In the genomic region with DNA sequence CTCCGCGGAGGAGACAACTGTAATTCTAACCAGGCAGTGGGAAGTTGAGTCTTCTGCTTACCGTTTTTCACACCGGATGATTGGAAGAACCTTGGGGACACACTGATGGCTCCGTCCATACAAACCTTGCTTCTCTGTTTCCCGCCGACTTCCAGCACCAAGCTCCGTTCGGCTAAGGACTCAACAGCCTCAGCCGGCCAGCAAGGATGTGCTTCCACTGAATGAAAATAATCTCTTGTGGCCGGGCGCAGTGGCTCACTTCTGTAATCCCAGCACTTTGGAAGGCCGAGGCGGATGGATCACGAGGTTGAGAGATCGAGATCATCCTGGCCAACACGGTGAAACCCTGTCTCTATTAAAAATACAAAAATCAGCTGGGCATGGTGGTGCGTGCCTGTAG, we compare ENCODE assay signal across 16 cellular contexts. TPM values are rescaled to one million over a fixed set of nuclear protein-coding genes. Genes with fewer than 3 reads are reported as not detected.
DNase-seq lines count a peak whose midpoint lies in the region; ATAC-seq and TF ChIP-seq lines count a peak whose summit lies in the region.
"Had no signal": no experiment of that assay in that cellular context is flagged by ENCODE, and none has a peak within 500 bp of the region (broad histone marks: within the 10 kb centered on the region; RNA-seq: fewer than 3 reads in every experiment).

No MANE protein-coding gene starts in this region.

- ATAC-seq in GM23338 (no peak), SK-N-SH treated with all-trans-retinoic acid at 6 μM for 48 hours (no peak), HG03354 (IDR thresholded peaks at IDR 0.05; ENCODE audit: poor library complexity, severe bottlenecking, unreplicated experiment) (no peak)
- no peak for ATAC-seq in naive thymus-derived CD8-positive, alpha-beta T cell
- ATAC-seq: heart left ventricle had no signal

- peaks cover 10% of the 10 kb centered on the region for H3K36me3 ChIP-seq in CD4-positive, alpha-beta memory T cell (ENCODE audit: insufficient read depth, low read length)
- peaks cover 6% of the 10 kb centered on the region for H3K36me3 ChIP-seq in GM23338 (ENCODE audit: insufficient read depth)

- H3K4me1 ChIP-seq in CD4-positive, alpha-beta memory T cell (ENCODE audit: insufficient read depth, low read length), result peaks cover 18% of the 10 kb centered on the region
- peaks cover 3% of the 10 kb centered on the region; the same call in 1 of the 2 replicates for H3K4me1 ChIP-seq in GM23338 (ENCODE audit: insufficient read depth)

- H3K4me1 Mint-ChIP-seq in CD4-positive, alpha-beta memory T cell, result peaks cover 4 to 23% (median 11%) of the 10 kb centered on the region in 4 donors
- peaks cover 5% of the 10 kb centered on the region for H3K4me1 Mint-ChIP-seq in GM23338
- H3K4me1 Mint-ChIP-seq in activated naive CD8-positive, alpha-beta T cell (ENCODE audit: low read depth), result peaks cover 16% of the 10 kb centered on the region
- peaks cover 4 to 31% (median 14%) of the 10 kb centered on the region in 4 donors for H3K4me1 Mint-ChIP-seq in naive thymus-derived CD8-positive, alpha-beta T cell

- H3F3A ChIP-seq in GM23338 (replicated peaks; ENCODE audit: low read depth), result 0 out of 2 replicates have a peak, but pooled peaks cover 2% of the 10 kb centered on the region

- H2AFZ ChIP-seq in GM23338, result no peak overlapping the region

- H4K20me1 ChIP-seq in GM23338 (replicated peaks; ENCODE audit: insufficient read depth), result peaks cover 15% of the 10 kb centered on the region

- H3K27ac Mint-ChIP-seq in CD4-positive, alpha-beta memory T cell, result peak overlapping the region in 5 of 7 donors; percentile 42 to 82 (median 73)
- no peak overlapping the region for H3K27ac Mint-ChIP-seq in GM23338
- H3K27ac Mint-ChIP-seq in activated naive CD8-positive, alpha-beta T cell, result no peak overlapping the region
- H3K27ac Mint-ChIP-seq in naive thymus-derived CD8-positive, alpha-beta T cell, result peak overlapping the region in 6 of 10 donors; percentile 46 to 81 (median 74)

- peaks cover 5 to 12% of the 10 kb centered on the region in 2 donors for H3K36me3 Mint-ChIP-seq in CD4-positive, alpha-beta memory T cell
- H3K36me3 Mint-ChIP-seq in GM23338 (ENCODE audit: low read depth), result peaks cover 56% of the 10 kb centered on the region
- no peaks in the 10 kb centered on the region for H3K36me3 Mint-ChIP-seq in activated naive CD8-positive, alpha-beta T cell
- peaks cover 0 to 12% (median 0%) of the 10 kb centered on the region in 3 donors for H3K36me3 Mint-ChIP-seq in naive thymus-derived CD8-positive, alpha-beta T cell

- peaks cover 21% of the 10 kb centered on the region for H3K79me2 ChIP-seq in GM23338 (replicated peaks; ENCODE audit: insufficient read depth)

- TF ChIP-seq CTCF in GM23338 (conservative IDR thresholded peaks at IDR 0.05; ENCODE audit: low read depth in 2 of 2), result no peak

- no peaks in the 10 kb centered on the region for H3K9me3 ChIP-seq in CD4-positive, alpha-beta memory T cell (ENCODE audit: control insufficient read depth in 1 of 2, low read length in 2 of 2)
- H3K9me3 ChIP-seq: sigmoid colon, thoracic aorta had no signal

- no peak overlapping the region for H3K4me3 ChIP-seq in CD4-positive, alpha-beta memory T cell (ENCODE audit: low read length in 2 of 2)
- H3K4me3 ChIP-seq in GM23338, result no peak overlapping the region
- H3K4me3 ChIP-seq: cardiac muscle cell, sigmoid colon, thoracic aorta had no signal

- DNase-seq in CD4-positive, alpha-beta memory T cell, result peak in 1 of 5 donors; percentile 11
- no peak for DNase-seq in GM23338 (ENCODE audit: low spot score)
- no peak for DNase-seq in naive thymus-derived CD8-positive, alpha-beta T cell
- DNase-seq in NCI-H510A treated with DMSO at 0.1 percent for 48 hours (lab: John Stamatoyannopoulos, UW), result no peak
- DNase-seq: DMS53, heart left ventricle, islet precursor cell, MM.1S, NCI-H2029, NCI-H524, sigmoid colon had no signal

- POLR2A ChIA-PET in CD4-positive, alpha-beta memory T cell (lab: Charles Lee; ENCODE audit: partially characterized antibody), result interaction anchor here (1.2 to 1.7 kb wide), 3 partner anchors 13 to 34 kb away, joined by 3 to 5 read pairs (median 4); no protein-coding TSS in a partner anchor
- POLR2A ChIA-PET in naive thymus-derived CD8-positive, alpha-beta T cell (lab: Charles Lee), result interaction anchor here (0.9 to 1.5 kb wide), 2 partner anchors 60 to 76 kb away, joined by 3 to 4 read pairs; a partner anchor contains a TSS

- H3K9me3 Mint-ChIP-seq in CD4-positive, alpha-beta memory T cell, result peaks cover 0 to 3% (median 0%) of the 10 kb centered on the region in 8 donors
- peaks cover 56% of the 10 kb centered on the region for H3K9me3 Mint-ChIP-seq in GM23338
- H3K9me3 Mint-ChIP-seq in activated naive CD8-positive, alpha-beta T cell (ENCODE audit: low read depth), result no peaks in the 10 kb centered on the region
- H3K9me3 Mint-ChIP-seq in naive thymus-derived CD8-positive, alpha-beta T cell, result no peaks in the 10 kb centered on the region

- intact Hi-C loops in CD4-positive, alpha-beta memory T cell (cut with micrococcal nuclease), result loop anchor here (5.0 kb wide), 1 partner anchor 34 kb away; no protein-coding TSS in a partner anchor

- CTCF ChIA-PET in CD4-positive, alpha-beta memory T cell (lab: Charles Lee; ENCODE audit: partially characterized antibody), result no interaction called here

- no peaks in the 10 kb centered on the region for H3K27me3 Mint-ChIP-seq in CD4-positive, alpha-beta memory T cell
- H3K27me3 Mint-ChIP-seq in GM23338 (ENCODE audit: insufficient read depth, low read depth, poor library complexity), result peaks cover 20% of the 10 kb centered on the region
- no peaks in the 10 kb centered on the region for H3K27me3 Mint-ChIP-seq in activated naive CD8-positive, alpha-beta T cell
- no peaks in the 10 kb centered on the region for H3K27me3 Mint-ChIP-seq in naive thymus-derived CD8-positive, alpha-beta T cell

- H3K27ac ChIP-seq in CD4-positive, alpha-beta memory T cell (ENCODE audit: low read depth, low read length), result no peak overlapping the region
- no peak overlapping the region for H3K27ac ChIP-seq in GM23338 (ENCODE audit: low read depth)
- H3K27ac ChIP-seq: cardiac muscle cell, heart left ventricle, sigmoid colon, thoracic aorta had no signal

- H3K27me3 ChIP-seq in CD4-positive, alpha-beta memory T cell (ENCODE audit: insufficient read depth, low read length), result no peaks in the 10 kb centered on the region
- no peaks in the 10 kb centered on the region for H3K27me3 ChIP-seq in GM23338 (ENCODE audit: insufficient read depth)
- H3K27me3 ChIP-seq: cardiac muscle cell, heart left ventricle, sigmoid colon had no signal

- H3K4me2 ChIP-seq in GM23338, result no peak overlapping the region

- H3K9me2 ChIP-seq in GM23338 (ENCODE audit: insufficient read depth), result peaks cover 4% of the 10 kb centered on the region; the same call in 1 of the 2 replicates

- H3K4me3 Mint-ChIP-seq in CD4-positive, alpha-beta memory T cell, result peak overlapping the region in 6 of 8 donors; percentile 36 to 70 (median 60)
- H3K4me3 Mint-ChIP-seq in GM23338, result peak overlapping the region; percentile 46; the same call in 2 of the 3 replicates
- peak overlapping the region; percentile 71 for H3K4me3 Mint-ChIP-seq in activated naive CD8-positive, alpha-beta T cell
- H3K4me3 Mint-ChIP-seq in naive thymus-derived CD8-positive, alpha-beta T cell, result peak overlapping the region in 9 of 10 donors; percentile 61 to 88 (median 76)

TF ChIP-seq in GM23338, 12 proteins besides CTCF, POLR2A, EP300 and RAD21:
- no peak for TF ChIP-seq CREB1 (CRISPR knock-in tag; IDR thresholded peaks at IDR 0.05; ENCODE audit: low read depth)
- no peak for TF ChIP-seq ZNF331 (CRISPR knock-in tag; IDR thresholded peaks at IDR 0.05; ENCODE audit: low read depth)
TF ChIP-seq in GM23338: peak in this region for 0.

TF ChIP-seq in SK-N-SH treated with all-trans-retinoic acid at 6 μM for 48 hours, 23 proteins besides CTCF, POLR2A, EP300 and RAD21 (continues in another document):
- TF ChIP-seq CSDC2 (CRISPR knock-in tag; IDR thresholded peaks at IDR 0.05) (no peak), ZNF565 (CRISPR knock-in tag; conservative IDR thresholded peaks at IDR 0.05; ENCODE audit: low read depth) (no peak)

RNA-seq across cellular contexts. Expression of a gene that starts 1.8 kb away (rescaled TPM):
- 100 to 1,000 TPM; 284 to 298 TPM for total RNA-seq in CD4-positive, alpha-beta memory T cell
- 100 to 1,000 TPM; 273 to 357 TPM for polyA plus RNA-seq in CD4-positive, alpha-beta memory T cell
- 273 and 326 TPM in 2 replicates for total RNA-seq in GM23338 (2014; rRNA removed; shearing (Covaris generic))
- polyA plus RNA-seq in GM23338 (2016; fragmentation: Nextera tagmentation; extraction: Ambion mirVana), result 793 and 860 TPM in 2 replicates
- total RNA-seq in naive thymus-derived CD8-positive, alpha-beta T cell, result 100 to 1,000 TPM; 291 to 301 TPM
- polyA plus RNA-seq in naive thymus-derived CD8-positive, alpha-beta T cell, result 100 to 1,000 TPM; 319 to 403 (median 380) TPM

RNA-seq across cellular contexts. Expression of a gene that starts 15.8 kb away (rescaled TPM):
- 10 to 100 TPM in 1 of 2 experiments, 1 to 10 TPM in 1; 9.3 to 11.7 TPM for total RNA-seq in CD4-positive, alpha-beta memory T cell
- polyA plus RNA-seq in CD4-positive, alpha-beta memory T cell, result not detected
- 4.1 and 6.8 TPM in 2 replicates for total RNA-seq in GM23338 (2014; rRNA removed; shearing (Covaris generic))
- 1.7 and 2.7 TPM in 2 replicates for polyA plus RNA-seq in GM23338 (2016; fragmentation: Nextera tagmentation; extraction: Ambion mirVana)
- total RNA-seq in naive thymus-derived CD8-positive, alpha-beta T cell, result 1 to 10 TPM; 6.3 to 7.5 TPM
- under 1 TPM in 2 of 3 donors, not detected in 1; 0.14 to 0.35 TPM for polyA plus RNA-seq in naive thymus-derived CD8-positive, alpha-beta T cell

RNA-seq across cellular contexts. Expression of a gene that starts 18.4 kb away (rescaled TPM):
- 10 to 100 TPM; 40.2 to 43.2 TPM for total RNA-seq in CD4-positive, alpha-beta memory T cell
- polyA plus RNA-seq in CD4-positive, alpha-beta memory T cell, result 10 to 100 TPM; 11.1 to 25.2 TPM
- 31.5 and 39.9 TPM in 2 replicates for total RNA-seq in GM23338 (2014; rRNA removed; shearing (Covaris generic))
- 24.8 and 25.4 TPM in 2 replicates for polyA plus RNA-seq in GM23338 (2016; fragmentation: Nextera tagmentation; extraction: Ambion mirVana)
- 10 to 100 TPM; 28.0 to 34.4 TPM for total RNA-seq in naive thymus-derived CD8-positive, alpha-beta T cell
- 10 to 100 TPM in 2 of 3 donors, 1 to 10 TPM in 1; 7.9 to 24.4 (median 12.2) TPM for polyA plus RNA-seq in naive thymus-derived CD8-positive, alpha-beta T cell

RNA-seq across cellular contexts. Expression of a gene that starts 18.7 kb away (rescaled TPM):
- 10 to 100 TPM; 41.3 to 42.6 TPM for total RNA-seq in CD4-positive, alpha-beta memory T cell
- 10 to 100 TPM; 88.4 to 94.0 TPM for polyA plus RNA-seq in CD4-positive, alpha-beta memory T cell
- 67.1 and 86.2 TPM in 2 replicates for total RNA-seq in GM23338 (2014; rRNA removed; shearing (Covaris generic))
- polyA plus RNA-seq in GM23338 (2016; fragmentation: Nextera tagmentation; extraction: Ambion mirVana), result 437 and 509 TPM in 2 replicates
- total RNA-seq in naive thymus-derived CD8-positive, alpha-beta T cell, result 10 to 100 TPM; 25.2 to 29.6 TPM
- 10 to 100 TPM; 82.6 to 98.1 (median 83.1) TPM for polyA plus RNA-seq in naive thymus-derived CD8-positive, alpha-beta T cell

RNA-seq across cellular contexts. Expression of a gene that starts 25.6 kb away (rescaled TPM):
- total RNA-seq in CD4-positive, alpha-beta memory T cell, result 1 to 10 TPM; 2.4 to 2.8 TPM
- polyA plus RNA-seq in CD4-positive, alpha-beta memory T cell, result under 1 TPM in 1 of 2 donors, not detected in 1; 0.05 TPM
- total RNA-seq in GM23338 (2014; rRNA removed; shearing (Covaris generic)), result 0.12 and 0.49 TPM in 2 replicates
- 0.28 and 0.36 TPM in 2 replicates for polyA plus RNA-seq in GM23338 (2016; fragmentation: Nextera tagmentation; extraction: Ambion mirVana)
- 1 to 10 TPM; 1.3 TPM for total RNA-seq in naive thymus-derived CD8-positive, alpha-beta T cell
- under 1 TPM in 2 of 3 donors, not detected in 1; 0.05 to 0.10 TPM for polyA plus RNA-seq in naive thymus-derived CD8-positive, alpha-beta T cell

Comparison
In these comparisons a context has a peak if more than half of its experiments do, and no peak if none do; other contexts are left out.
1. H3K27ac Mint-ChIP-seq: peak in CD4-positive, alpha-beta memory T cell (5 of 7) and naive thymus-derived CD8-positive, alpha-beta T cell (6 of 10); none in GM23338 (single experiment) and activated naive CD8-positive, alpha-beta T cell (single experiment).
2. Peak in every context shown above with its lines, with median percentiles within 50 percentile points of each other: H3K4me3 Mint-ChIP-seq.